Comparison of ENCODE assay signal across 21 cellular contexts in the genomic region with DNA sequence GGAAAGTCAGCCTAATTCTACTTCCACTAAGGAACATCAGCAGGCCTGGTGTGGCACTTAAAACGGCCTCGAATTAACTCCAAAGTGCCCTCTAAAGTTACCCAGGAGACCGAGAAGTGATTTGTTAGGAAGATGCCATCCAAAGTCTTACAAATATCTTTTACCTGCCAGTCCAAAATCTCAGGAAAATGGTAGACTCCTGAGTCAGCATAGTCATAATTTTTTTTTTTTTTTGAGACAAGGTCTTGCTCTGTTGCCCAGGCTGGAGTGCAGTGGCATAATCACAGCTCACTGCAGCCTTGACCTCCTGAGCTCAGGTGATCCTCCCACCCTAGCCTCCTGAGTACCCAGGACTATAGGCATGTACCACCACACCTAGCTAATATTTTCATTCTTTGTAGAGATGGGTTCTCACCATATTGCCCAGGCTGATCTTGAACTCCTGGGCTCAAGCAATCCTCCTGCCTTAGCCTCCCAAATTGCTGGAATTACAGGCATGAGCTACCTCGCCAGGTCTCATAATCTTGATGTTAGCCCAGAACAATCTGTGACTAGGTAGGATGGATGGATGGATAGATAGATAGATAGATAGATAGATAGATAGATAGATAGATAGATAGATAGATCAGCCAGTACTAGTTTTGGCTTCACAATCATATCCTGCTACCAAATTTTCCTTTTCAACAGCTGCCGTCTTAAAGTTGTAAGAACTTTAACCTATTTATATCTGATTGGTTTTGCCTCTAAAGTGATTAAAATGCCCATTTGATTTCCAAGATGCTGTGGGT.
"Had no signal": no experiment of that assay in that cellular context is flagged by ENCODE, and none has a peak within 500 bp of the region (broad histone marks: within the 10 kb centered on the region; RNA-seq: fewer than 3 reads in every experiment).

No MANE protein-coding gene starts in this region.

- H3K4me3 Mint-ChIP-seq: activated CD4-positive, alpha-beta memory T cell treated with anti-CD3 and anti-CD28 coated beads for 36 hours; activated CD8-positive, alpha-beta memory T cell treated with anti-CD3 and anti-CD28 coated beads, Interleukin-2, amount 10 ng/mL, durations not matched to agents 7 days and 5 days; activated naive CD4-positive, alpha-beta T cell treated with anti-CD3 and anti-CD28 coated beads for 36 hours; brain; immature natural killer cell; naive thymus-derived CD8-positive, alpha-beta T cell had no signal

- H3K36me3 Mint-ChIP-seq: activated CD4-positive, alpha-beta memory T cell treated with anti-CD3 and anti-CD28 coated beads for 36 hours; brain; immature natural killer cell; naive thymus-derived CD8-positive, alpha-beta T cell had no signal

- ATAC-seq: gastroesophageal sphincter; heart right ventricle; naive thymus-derived CD8-positive, alpha-beta T cell had no signal

- H3K27ac Mint-ChIP-seq: activated CD8-positive, alpha-beta memory T cell treated with anti-CD3 and anti-CD28 coated beads, Interleukin-2, amount 10 ng/mL, durations not matched to agents 7 days and 5 days; brain had no signal

- H3K4me1 Mint-ChIP-seq: brain had no signal

- H3K4me3 ChIP-seq: colonic mucosa, gastroesophageal sphincter, heart right ventricle, transverse colon, vagina had no signal

- H3K9me3 Mint-ChIP-seq: activated CD4-positive, alpha-beta memory T cell treated with anti-CD3 and anti-CD28 coated beads for 36 hours; activated naive CD4-positive, alpha-beta T cell treated with anti-CD3 and anti-CD28 coated beads for 36 hours; brain; naive thymus-derived CD8-positive, alpha-beta T cell had no signal

- H3K27me3 Mint-ChIP-seq: activated CD4-positive, alpha-beta memory T cell treated with anti-CD3 and anti-CD28 coated beads for 36 hours; activated CD8-positive, alpha-beta memory T cell treated with anti-CD3 and anti-CD28 coated beads, Interleukin-2, amount 10 ng/mL, durations not matched to agents 7 days and 5 days; brain; naive thymus-derived CD8-positive, alpha-beta T cell had no signal

- H3K27me3 ChIP-seq: colonic mucosa, gastroesophageal sphincter, heart right ventricle, transverse colon, vagina had no signal

- H3K9me3 ChIP-seq: colonic mucosa, gastroesophageal sphincter, heart right ventricle, transverse colon, vagina had no signal

- H3K27ac ChIP-seq: colonic mucosa, gastroesophageal sphincter, heart right ventricle, transverse colon, vagina, VCaP had no signal

- H3K4me1 ChIP-seq: colonic mucosa had no signal

- H3K36me3 ChIP-seq: colonic mucosa, gastroesophageal sphincter, heart right ventricle, transverse colon, vagina had no signal

- DNase-seq: activated CD4-positive, alpha-beta T cell treated with anti-CD3 and anti-CD28 coated beads for 1 hour; activated CD8-positive, alpha-beta memory T cell treated with anti-CD3 and anti-CD28 coated beads, Interleukin-2, amount 10 ng/mL, durations not matched to agents 7 days and 5 days; activated T-cell treated with anti-CD3 and anti-CD28 coated beads, Interleukin-2, amount 50 U/mL, for 1 hour; central memory CD4-positive, alpha-beta T cell; colonic mucosa; heart right ventricle; immature natural killer cell; naive thymus-derived CD8-positive, alpha-beta T cell; posterior cingulate gyrus; retina; stimulated activated CD4-positive, alpha-beta T cell treated with anti-CD3 and anti-CD28 coated beads, Interleukin-12 subunit alpha, Interleukin-12 subunit beta, amount 100 ng/mL, for 4 hours; stimulated activated CD8-positive, alpha-beta memory T cell treated with anti-CD3 and anti-CD28 coated beads, Interleukin-4, amount 100 ng/mL, for 48 hours; stimulated activated naive CD4-positive, alpha-beta T cell treated with Interleukin-2 at 50 U/mL for 16 hours; T-helper 2 cell; transverse colon had no signal
